In genomic region chr9:84778537-84778936, GRCh38 we compare ENCODE assay signal across 1 cellular context.
TF ChIP-seq lines count a peak whose summit lies in the region.

No MANE protein-coding gene starts in this region.

TF ChIP-seq in IMR-90, 13 proteins besides CTCF, POLR2A, EP300 and RAD21:
- TF ChIP-seq CHD1 (IDR thresholded peaks at IDR 0.05; ENCODE audit: low read depth, low read length) (no peak), ELK1 (IDR thresholded peaks at IDR 0.05; ENCODE audit: borderline replicate concordance, low read depth, low read length) (no peak), MXI1 (IDR thresholded peaks at IDR 0.05; ENCODE audit: borderline replicate concordance, low read depth, low read length) (no peak), FOS (IDR thresholded peaks at IDR 0.05; ENCODE audit: low read depth, low read length) (no peak), SMC3 (IDR thresholded peaks at IDR 0.05; ENCODE audit: low read depth, low read length) (no peak), USF2 (IDR thresholded peaks at IDR 0.05; ENCODE audit: low read depth, low read length) (no peak), BHLHE40 (IDR thresholded peaks at IDR 0.05; ENCODE audit: low read depth, low read length) (no peak), MAFK (IDR thresholded peaks at IDR 0.05; ENCODE audit: low read depth, low read length) (no peak), CEBPB (IDR thresholded peaks at IDR 0.05; ENCODE audit: low read depth, low read length) (no peak), RFX5 (IDR thresholded peaks at IDR 0.05; ENCODE audit: low read depth, low read length) (no peak), RCOR1 (IDR thresholded peaks at IDR 0.05; ENCODE audit: insufficient replicate concordance, low read length) (no peak), NFE2L2 (IDR thresholded peaks at IDR 0.05; ENCODE audit: low read depth, low read length) (no peak), MAZ (IDR thresholded peaks at IDR 0.05; ENCODE audit: borderline replicate concordance, low read depth, low read length) (no peak)
